Comparison of ENCODE assay signal across 18 cellular contexts in genomic region chr6:54377776-54378175, GRCh38.
"Had no signal": no experiment of that assay in that cellular context is flagged by ENCODE, and none has a peak within 500 bp of the region (broad histone marks: within the 10 kb centered on the region; RNA-seq: fewer than 3 reads in every experiment).

No MANE protein-coding gene starts in this region.

- DNase-seq: effector memory CD4-positive, alpha-beta T cell; foreskin fibroblast; immature natural killer cell; kidney; left cardiac atrium; left ventricle myocardium inferior; lower lobe of right lung; occipital lobe; pancreas; small intestine; stimulated activated CD4-positive, alpha-beta T cell treated with anti-CD3 and anti-CD28 coated beads, Interleukin-12 subunit alpha, Interleukin-12 subunit beta, amount 100 ng/mL, for 4 hours; stimulated activated naive CD4-positive, alpha-beta T cell treated with Interleukin-2 at 50 U/mL for 16 hours; trophoblast cell had no signal

- H3K9me3 ChIP-seq: gastroesophageal sphincter, left ventricle myocardium inferior, lower lobe of right lung, pancreas had no signal

- H3K27me3 ChIP-seq: gastroesophageal sphincter, neural progenitor cell, pancreas had no signal

- H3K36me3 ChIP-seq: gastroesophageal sphincter, left ventricle myocardium inferior, lower lobe of right lung, neural progenitor cell, pancreas had no signal

- H3K27ac ChIP-seq: gastroesophageal sphincter, left ventricle myocardium inferior, lower lobe of right lung, neural progenitor cell, pancreas had no signal

- H3K9ac ChIP-seq: neural progenitor cell had no signal

- H2AFZ ChIP-seq: neural progenitor cell had no signal

- H3K4me2 ChIP-seq: neural progenitor cell had no signal

- ATAC-seq: esophagus mucosa; gastroesophageal sphincter; left cardiac atrium; lower lobe of right lung; natural killer cell treated with Interleukin-12 subunit alpha and Interleukin-12 subunit beta and Interleukin-15 and Interleukin-18, amount 100 ng/mL, for 72 hours; pancreas; right cardiac atrium had no signal

- H3K4me3 ChIP-seq: gastroesophageal sphincter, left ventricle myocardium inferior, lower lobe of right lung, neural progenitor cell, pancreas had no signal

- H3K4me1 ChIP-seq: gastroesophageal sphincter, left ventricle myocardium inferior, lower lobe of right lung, neural progenitor cell, pancreas had no signal
